In the genomic region with DNA sequence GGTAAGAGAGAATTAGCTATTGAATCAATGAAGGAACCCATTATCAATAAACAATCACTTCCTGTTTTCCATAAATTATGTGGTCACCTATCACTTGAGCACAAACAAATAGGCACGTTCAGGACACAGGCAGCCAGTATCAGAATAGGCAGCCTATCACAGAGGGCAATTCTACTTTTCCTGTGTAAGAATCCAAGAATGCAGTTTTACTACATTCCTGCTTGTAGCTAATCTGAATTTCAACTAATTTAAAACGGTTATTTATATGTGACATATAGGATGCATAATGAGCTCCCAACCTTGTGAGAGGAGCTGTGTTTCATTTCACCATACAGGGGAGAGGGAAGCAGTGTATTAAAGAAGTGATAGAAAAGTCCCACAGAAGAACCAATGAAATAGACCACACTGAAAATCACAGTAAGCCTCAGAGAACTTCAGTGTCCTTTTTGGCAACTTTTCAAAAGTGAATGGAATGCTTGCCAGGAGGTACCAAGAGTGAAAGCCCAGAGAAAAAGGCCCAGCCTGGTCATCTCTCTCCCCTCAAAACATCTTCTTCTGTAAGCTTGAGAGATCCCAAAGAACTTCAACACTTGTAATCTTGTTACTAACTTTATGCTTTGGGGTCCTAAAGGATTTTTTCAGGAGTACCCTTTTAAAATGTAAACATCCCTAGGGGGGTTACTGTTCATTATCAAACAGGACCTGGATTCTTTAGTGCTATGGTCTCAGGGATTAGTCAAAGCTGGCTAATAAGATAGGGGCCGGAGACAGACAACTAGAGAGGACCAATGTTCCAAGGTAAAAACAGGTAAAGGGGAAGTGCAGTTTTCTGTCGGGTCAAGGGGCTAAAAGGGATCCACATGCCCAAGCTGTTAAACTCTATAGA, we compare ENCODE assay signal across 1 cellular context.
TF ChIP-seq lines count a peak whose summit lies in the region.

No MANE protein-coding gene starts in this region.

TF ChIP-seq in K562, 482 proteins besides CTCF, POLR2A, EP300 and RAD21 (continued from another document):
- TF ChIP-seq, protein P1, sequence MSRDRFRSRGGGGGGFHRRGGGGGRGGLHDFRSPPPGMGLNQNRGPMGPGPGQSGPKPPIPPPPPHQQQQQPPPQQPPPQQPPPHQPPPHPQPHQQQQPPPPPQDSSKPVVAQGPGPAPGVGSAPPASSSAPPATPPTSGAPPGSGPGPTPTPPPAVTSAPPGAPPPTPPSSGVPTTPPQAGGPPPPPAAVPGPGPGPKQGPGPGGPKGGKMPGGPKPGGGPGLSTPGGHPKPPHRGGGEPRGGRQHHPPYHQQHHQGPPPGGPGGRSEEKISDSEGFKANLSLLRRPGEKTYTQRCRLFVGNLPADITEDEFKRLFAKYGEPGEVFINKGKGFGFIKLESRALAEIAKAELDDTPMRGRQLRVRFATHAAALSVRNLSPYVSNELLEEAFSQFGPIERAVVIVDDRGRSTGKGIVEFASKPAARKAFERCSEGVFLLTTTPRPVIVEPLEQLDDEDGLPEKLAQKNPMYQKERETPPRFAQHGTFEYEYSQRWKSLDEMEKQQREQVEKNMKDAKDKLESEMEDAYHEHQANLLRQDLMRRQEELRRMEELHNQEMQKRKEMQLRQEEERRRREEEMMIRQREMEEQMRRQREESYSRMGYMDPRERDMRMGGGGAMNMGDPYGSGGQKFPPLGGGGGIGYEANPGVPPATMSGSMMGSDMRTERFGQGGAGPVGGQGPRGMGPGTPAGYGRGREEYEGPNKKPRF (IDR thresholded peaks at IDR 0.05; ENCODE audit: low read depth, low read length): no peak
- TF ChIP-seq ZNF75A (CRISPR knock-in tag; IDR thresholded peaks at IDR 0.05) (peak; percentile 17; the same call in 1 of the 2 replicates), SNIP1 (IDR thresholded peaks at IDR 0.05; ENCODE audit: low read depth) (no peak), ZNF431 (CRISPR knock-in tag; IDR thresholded peaks at IDR 0.05) (no peak), CEBPB (tag; IDR thresholded peaks at IDR 0.05) (no peak), ZNF174 (CRISPR knock-in tag; IDR thresholded peaks at IDR 0.05) (no peak), MYC (IDR thresholded peaks at IDR 0.05; ENCODE audit: low read depth, low read length) (no peak), MYC (CRISPR knock-in tag; IDR thresholded peaks at IDR 0.05; ENCODE audit: borderline replicate concordance, low read depth) (no peak), ETV5 (CRISPR knock-in tag; IDR thresholded peaks at IDR 0.05; ENCODE audit: low read depth) (no peak), ELF2 (CRISPR knock-in tag; IDR thresholded peaks at IDR 0.05) (no peak), ARID2 (IDR thresholded peaks at IDR 0.05) (0 out of 2 replicates have a peak, but pooled peaks have one; percentile 18), THRAP3 (IDR thresholded peaks at IDR 0.05; ENCODE audit: borderline replicate concordance) (no peak; the same call in 1 of the 2 replicates), TBL1XR1 (IDR thresholded peaks at IDR 0.05; ENCODE audit: low read length in 2 of 2) (no peak), ZFP36 (IDR thresholded peaks at IDR 0.05; ENCODE audit: low read depth, low read length, partially characterized antibody) (no peak), RAD51 (IDR thresholded peaks at IDR 0.05; ENCODE audit: borderline replicate concordance, low read depth) (peak; percentile 54; the same call in 1 of the 2 replicates)
- TF ChIP-seq, protein P2, sequence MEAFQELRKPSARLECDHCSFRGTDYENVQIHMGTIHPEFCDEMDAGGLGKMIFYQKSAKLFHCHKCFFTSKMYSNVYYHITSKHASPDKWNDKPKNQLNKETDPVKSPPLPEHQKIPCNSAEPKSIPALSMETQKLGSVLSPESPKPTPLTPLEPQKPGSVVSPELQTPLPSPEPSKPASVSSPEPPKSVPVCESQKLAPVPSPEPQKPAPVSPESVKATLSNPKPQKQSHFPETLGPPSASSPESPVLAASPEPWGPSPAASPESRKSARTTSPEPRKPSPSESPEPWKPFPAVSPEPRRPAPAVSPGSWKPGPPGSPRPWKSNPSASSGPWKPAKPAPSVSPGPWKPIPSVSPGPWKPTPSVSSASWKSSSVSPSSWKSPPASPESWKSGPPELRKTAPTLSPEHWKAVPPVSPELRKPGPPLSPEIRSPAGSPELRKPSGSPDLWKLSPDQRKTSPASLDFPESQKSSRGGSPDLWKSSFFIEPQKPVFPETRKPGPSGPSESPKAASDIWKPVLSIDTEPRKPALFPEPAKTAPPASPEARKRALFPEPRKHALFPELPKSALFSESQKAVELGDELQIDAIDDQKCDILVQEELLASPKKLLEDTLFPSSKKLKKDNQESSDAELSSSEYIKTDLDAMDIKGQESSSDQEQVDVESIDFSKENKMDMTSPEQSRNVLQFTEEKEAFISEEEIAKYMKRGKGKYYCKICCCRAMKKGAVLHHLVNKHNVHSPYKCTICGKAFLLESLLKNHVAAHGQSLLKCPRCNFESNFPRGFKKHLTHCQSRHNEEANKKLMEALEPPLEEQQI (IDR thresholded peaks at IDR 0.05): peak; percentile 40; the same call in 1 of the 2 replicates
- TF ChIP-seq, protein P3, sequence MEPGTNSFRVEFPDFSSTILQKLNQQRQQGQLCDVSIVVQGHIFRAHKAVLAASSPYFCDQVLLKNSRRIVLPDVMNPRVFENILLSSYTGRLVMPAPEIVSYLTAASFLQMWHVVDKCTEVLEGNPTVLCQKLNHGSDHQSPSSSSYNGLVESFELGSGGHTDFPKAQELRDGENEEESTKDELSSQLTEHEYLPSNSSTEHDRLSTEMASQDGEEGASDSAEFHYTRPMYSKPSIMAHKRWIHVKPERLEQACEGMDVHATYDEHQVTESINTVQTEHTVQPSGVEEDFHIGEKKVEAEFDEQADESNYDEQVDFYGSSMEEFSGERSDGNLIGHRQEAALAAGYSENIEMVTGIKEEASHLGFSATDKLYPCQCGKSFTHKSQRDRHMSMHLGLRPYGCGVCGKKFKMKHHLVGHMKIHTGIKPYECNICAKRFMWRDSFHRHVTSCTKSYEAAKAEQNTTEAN (CRISPR knock-in tag; IDR thresholded peaks at IDR 0.05): no peak
